In genomic region chr22:19792383-19792896, GRCh38 we compare ENCODE assay signal across 1 cellular context.
A peak's percentile ranks its signal among the peaks of the same experiment; 100 is the strongest.
TF ChIP-seq lines count a peak whose summit lies in the region.
"Not testable (repeated sequence)": the region's sequence is repeated elsewhere in the genome, so short reads cannot be mapped to it uniquely, and the experiment has no call there.

No MANE protein-coding gene starts in this region.

TF ChIP-seq in K562, 482 proteins besides CTCF, POLR2A, EP300 and RAD21 (continued from another document):
- TF ChIP-seq NR2C2 (CRISPR knock-in tag; IDR thresholded peaks at IDR 0.05): 0 out of 2 replicates have a peak, but pooled peaks have one; percentile 39
- not testable (repeated sequence) for TF ChIP-seq NR2C2 (tag; IDR thresholded peaks at IDR 0.05); CEBPG (tag; conservative IDR thresholded peaks at IDR 0.05 in 1 of 2, IDR thresholded peaks at IDR 0.05 in 1 of 2)
- TF ChIP-seq USF1 (CRISPR knock-in tag; IDR thresholded peaks at IDR 0.05): peak; percentile 48; the same call in 1 of the 2 replicates
- 0 out of 2 replicates have a peak, but pooled peaks have one; percentile 37 for TF ChIP-seq E2F5 (CRISPR knock-in tag; IDR thresholded peaks at IDR 0.05)
- TF ChIP-seq MAX (CRISPR knock-in tag; IDR thresholded peaks at IDR 0.05): peak; percentile 72
- peak; percentile 42; the same call in 1 of the 2 replicates for TF ChIP-seq CEBPG (CRISPR knock-in tag; IDR thresholded peaks at IDR 0.05)
- TF ChIP-seq ZNF124 (CRISPR knock-in tag; IDR thresholded peaks at IDR 0.05): peak; percentile 46
- 0 out of 2 replicates have a peak, but pooled peaks have one; percentile 43 for TF ChIP-seq NR3C1 (CRISPR knock-in tag; IDR thresholded peaks at IDR 0.05)
- TF ChIP-seq IRF2 (CRISPR knock-in tag; IDR thresholded peaks at IDR 0.05): peak; percentile 93
- TF ChIP-seq, protein P1, sequence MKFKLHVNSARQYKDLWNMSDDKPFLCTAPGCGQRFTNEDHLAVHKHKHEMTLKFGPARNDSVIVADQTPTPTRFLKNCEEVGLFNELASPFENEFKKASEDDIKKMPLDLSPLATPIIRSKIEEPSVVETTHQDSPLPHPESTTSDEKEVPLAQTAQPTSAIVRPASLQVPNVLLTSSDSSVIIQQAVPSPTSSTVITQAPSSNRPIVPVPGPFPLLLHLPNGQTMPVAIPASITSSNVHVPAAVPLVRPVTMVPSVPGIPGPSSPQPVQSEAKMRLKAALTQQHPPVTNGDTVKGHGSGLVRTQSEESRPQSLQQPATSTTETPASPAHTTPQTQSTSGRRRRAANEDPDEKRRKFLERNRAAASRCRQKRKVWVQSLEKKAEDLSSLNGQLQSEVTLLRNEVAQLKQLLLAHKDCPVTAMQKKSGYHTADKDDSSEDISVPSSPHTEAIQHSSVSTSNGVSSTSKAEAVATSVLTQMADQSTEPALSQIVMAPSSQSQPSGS (CRISPR knock-in tag; IDR thresholded peaks at IDR 0.05): 0 out of 2 replicates have a peak, but pooled peaks have one; percentile 51
- TF ChIP-seq, protein P2, sequence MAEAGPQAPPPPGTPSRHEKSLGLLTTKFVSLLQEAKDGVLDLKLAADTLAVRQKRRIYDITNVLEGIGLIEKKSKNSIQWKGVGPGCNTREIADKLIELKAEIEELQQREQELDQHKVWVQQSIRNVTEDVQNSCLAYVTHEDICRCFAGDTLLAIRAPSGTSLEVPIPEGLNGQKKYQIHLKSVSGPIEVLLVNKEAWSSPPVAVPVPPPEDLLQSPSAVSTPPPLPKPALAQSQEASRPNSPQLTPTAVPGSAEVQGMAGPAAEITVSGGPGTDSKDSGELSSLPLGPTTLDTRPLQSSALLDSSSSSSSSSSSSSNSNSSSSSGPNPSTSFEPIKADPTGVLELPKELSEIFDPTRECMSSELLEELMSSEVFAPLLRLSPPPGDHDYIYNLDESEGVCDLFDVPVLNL (CRISPR knock-in tag; IDR thresholded peaks at IDR 0.05; ENCODE audit: low read depth): peak; percentile 78; the same call in 1 of the 2 replicates
